ENCODE assay signal across 9 cellular contexts in genomic region chr11:123194308-123195181, GRCh38. TPM values are rescaled to one million over a fixed set of nuclear protein-coding genes. Genes with fewer than 3 reads are reported as not detected.
A peak's percentile ranks its signal among the peaks of the same experiment; 100 is the strongest.
DNase-seq lines count a peak whose midpoint lies in the region; ATAC-seq and TF ChIP-seq lines count a peak whose summit lies in the region.
"Had no signal": no experiment of that assay in that cellular context is flagged by ENCODE, and none has a peak within 500 bp of the region (broad histone marks: within the 10 kb centered on the region; RNA-seq: fewer than 3 reads in every experiment).

No MANE protein-coding gene starts in this region.

- peak overlapping the region; percentile 81 for H3K4me2 ChIP-seq in PC-9

- peaks cover 45% of the 10 kb centered on the region for H3K4me1 ChIP-seq in PC-9 (replicated peaks; ENCODE audit: insufficient read depth)

- H3K27me3 Mint-ChIP-seq in osteocyte (ENCODE audit: unreplicated experiment): peaks cover 2% of the 10 kb centered on the region

- H3K9me3 ChIP-seq in PC-9 (ENCODE audit: insufficient read depth, low read depth): no peaks in the 10 kb centered on the region

- ATAC-seq in GM18517 (IDR thresholded peaks at IDR 0.05; ENCODE audit: unreplicated experiment): no peak
- no peak for ATAC-seq in GM21367 (IDR thresholded peaks at IDR 0.05; ENCODE audit: unreplicated experiment)
- no peak for ATAC-seq in HG03342 (IDR thresholded peaks at IDR 0.05; ENCODE audit: unreplicated experiment)

- peak overlapping the region; percentile 87 for H3K27ac Mint-ChIP-seq in osteocyte (ENCODE audit: unreplicated experiment)

- H3K79me2 ChIP-seq in PC-9 (ENCODE audit: low read depth): peaks cover 31% of the 10 kb centered on the region

- POLR2A ChIA-PET in PC-9 (lab: Charles Lee; ENCODE audit: unreplicated experiment): no interaction called here

- intact Hi-C loops in PC-9 (cut with micrococcal nuclease; ENCODE audit: unreplicated experiment): no loop called here

- peaks cover 14% of the 10 kb centered on the region; the same call in 1 of the 2 replicates for H3F3A ChIP-seq in PC-9 (ENCODE audit: insufficient read depth, low read depth)

- no peaks in the 10 kb centered on the region for H3K9me2 ChIP-seq in PC-9 (ENCODE audit: insufficient read depth)

- H3K36me3 Mint-ChIP-seq in osteocyte (ENCODE audit: unreplicated experiment): no peaks in the 10 kb centered on the region

- H3K4me3 ChIP-seq in PC-9: peak overlapping the region; percentile 61

- no peaks in the 10 kb centered on the region for H4K20me1 ChIP-seq in PC-9 (ENCODE audit: insufficient read depth)

- BruUV-seq in PC-9 (replicated peaks; lab: Mats Ljungman, UMichigan): no TSS peak

- peak overlapping the region; percentile 79 for H3K4me3 Mint-ChIP-seq in osteocyte (ENCODE audit: unreplicated experiment)

- no peaks in the 10 kb centered on the region for H3K27me3 ChIP-seq in PC-9 (ENCODE audit: insufficient read depth, low read depth)

- DNase-seq in EL (peak; percentile 61), PC-9 (peak in 1 of 2 experiments; percentile 38), fibroblast of peridontal ligament (ENCODE audit: extremely low read depth) (peak; percentile 64), osteocyte (ENCODE audit: extremely low spot score, unreplicated experiment) (no peak), middle frontal gyrus (ENCODE audit: extremely low spot score, low spot score) (no peak)

- H3K27ac ChIP-seq in PC-9: peak overlapping the region; percentile 50

- CTCF ChIA-PET in PC-9 (lab: Charles Lee): no interaction called here

- no peak for TF ChIP-seq CTCF in PC-9 (conservative IDR thresholded peaks at IDR 0.05)
- no peak for TF ChIP-seq CTCF in osteocyte (IDR thresholded peaks at IDR 0.05)

- no peaks in the 10 kb centered on the region for H3K36me3 ChIP-seq in PC-9 (ENCODE audit: low read depth)

- H2AFZ ChIP-seq in PC-9: peak overlapping the region; percentile 87

- H3K9me3 Mint-ChIP-seq in osteocyte (ENCODE audit: unreplicated experiment): no peaks in the 10 kb centered on the region

- H3K4me1 Mint-ChIP-seq in osteocyte (ENCODE audit: unreplicated experiment): peaks cover 32% of the 10 kb centered on the region

RNA-seq across cellular contexts. Expression of gene CLMP, which starts 0.5 kb away (rescaled TPM):
- 5.4 and 6.1 TPM in 2 replicates for total RNA-seq in PC-9 (2021)
- total RNA-seq in osteocyte: 22.7 and 24.8 TPM in 2 replicates
- total RNA-seq: lung microvascular endothelial cell had no signal

Comparison
In these comparisons a context has a peak if more than half of its experiments do, and no peak if none do; other contexts are left out.
1. DNase-seq: peak in EL (single experiment) and fibroblast of peridontal ligament (single experiment); none in osteocyte (single experiment) and middle frontal gyrus (single experiment).